8 cellular contexts compared by ENCODE assay signal in the genomic region with DNA sequence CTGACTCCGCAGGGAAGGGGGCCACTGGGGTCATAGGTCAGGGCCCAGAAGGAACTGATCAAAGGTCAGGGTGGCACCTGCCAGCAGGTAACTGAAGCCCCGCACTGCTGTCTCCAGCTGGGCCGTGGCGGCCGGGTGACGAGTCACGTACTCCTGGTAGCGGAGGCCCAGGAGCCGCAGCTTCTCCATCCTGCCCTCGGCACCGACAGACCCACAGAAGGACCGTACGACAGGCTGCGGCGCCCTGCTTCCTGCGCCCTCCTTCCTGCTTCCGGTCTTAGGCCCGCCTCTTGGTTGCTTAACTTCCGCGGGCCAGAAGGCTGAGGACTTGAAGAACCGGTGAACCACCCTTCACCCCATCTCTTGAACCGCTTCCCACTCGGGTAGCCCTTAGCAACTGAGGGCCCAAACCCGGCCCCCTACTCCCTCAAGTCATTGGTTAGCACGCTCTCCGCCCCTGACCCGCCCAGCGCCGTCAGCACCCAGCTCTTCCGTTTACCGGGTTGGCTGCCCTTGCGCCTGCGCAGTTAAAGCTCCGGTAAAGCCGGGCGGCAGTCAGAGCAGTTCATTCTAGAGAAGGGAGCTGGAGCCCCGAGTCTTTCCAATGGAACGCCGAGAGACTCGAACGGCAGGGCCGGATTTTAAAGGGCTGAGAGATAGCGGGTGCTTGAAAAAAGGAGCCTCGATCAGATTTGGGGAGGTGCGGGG. TPM values are rescaled to one million over a fixed set of nuclear protein-coding genes. Genes with fewer than 3 reads are reported as not detected.
A peak's percentile ranks its signal among the peaks of the same experiment; 100 is the strongest.
DNase-seq lines count a peak whose midpoint lies in the region; ATAC-seq, FAIRE-seq and TF ChIP-seq lines count a peak whose summit lies in the region.

A gene (minus strand): TSS at position 255 of the 708 bp plus-strand sequence. CDS start 66 bp downstream, at position 189.

- intact Hi-C loops in OCI-LY7 (cut with micrococcal nuclease; ENCODE audit: unreplicated experiment) = loop anchor here (1.0 to 5.0 kb wide), 2 partner anchors 13 to 200 kb away; no protein-coding TSS in a partner anchor

- ATAC-seq in GM21526 (IDR thresholded peaks at IDR 0.05; ENCODE audit: low FRiP score, unreplicated experiment) = peak; percentile 79

- H3K79me2 ChIP-seq in OCI-LY7 (ENCODE audit: insufficient read depth, low read depth, low read length) = peaks cover 16% of the 10 kb centered on the region

- CTCF ChIA-PET in OCI-LY7 (lab: Charles Lee; ENCODE audit: unreplicated experiment) = interaction anchor here (1.0 to 1.4 kb wide), 3 partner anchors 12 to 47 kb away, joined by 3 to 7 read pairs (median 3); no protein-coding TSS in a partner anchor

- peak; percentile 93 for DNase-seq in D721Med (ENCODE audit: insufficient read length, low spot score)
- DNase-seq in HuH-7.5 (ENCODE audit: low spot score) = peak; percentile 96
- peak; percentile 97 for DNase-seq in OCI-LY7 (ENCODE audit: low spot score)
- DNase-seq in activated T-cell treated with anti-CD3 and anti-CD28 coated beads for 1 hour (ENCODE audit: low read depth) = peak; percentile 86
- peak; percentile 99 for DNase-seq in epidermal melanocyte (ENCODE audit: insufficient read length, low spot score)
- DNase-seq in middle frontal gyrus (ENCODE audit: extremely low spot score, low spot score) = peak; percentile 92
- peak; percentile 86 to 91 for DNase-seq in stimulated activated CD8-positive, alpha-beta memory T cell treated with anti-CD3 and anti-CD28 coated beads, Interleukin-2, amount 100 ng/mL, for 48 hours (ENCODE audit: low read depth in 2 of 2)

- FAIRE-seq in D721Med (lab: Jason Lieb, UNC) = no peak

- no peaks in the 10 kb centered on the region for H4K20me1 ChIP-seq in OCI-LY7 (ENCODE audit: insufficient read depth, low read length)

- POLR2A ChIA-PET in OCI-LY7 (lab: Charles Lee) = interaction anchor here (0.6 to 4.5 kb wide), 8 partner anchors 10 to 350 kb away, joined by 3 to 33 read pairs (median 4); no protein-coding TSS in a partner anchor

- peak within 1 kb of the TSS; percentile 88 for H3K27ac ChIP-seq in OCI-LY7 (ENCODE audit: low read depth, low read length, poor library complexity, severe bottlenecking)

- H3K4me3 ChIP-seq in OCI-LY7 (ENCODE audit: low read depth, low read length, poor library complexity, severe bottlenecking) = peak within 1 kb of the TSS; percentile 93

- no TSS peak for BruUV-seq in OCI-LY7 (replicated peaks; lab: Mats Ljungman, UMichigan)

- H3K9me3 ChIP-seq in OCI-LY7 (ENCODE audit: low read length) = no peaks in the 10 kb centered on the region

- H3K4me1 ChIP-seq in OCI-LY7 (ENCODE audit: insufficient read depth, low read length, poor library complexity, severe bottlenecking) = peaks cover 41% of the 10 kb centered on the region

- H3K36me3 ChIP-seq in OCI-LY7 (ENCODE audit: insufficient read depth, low read length) = peaks cover 31% of the 10 kb centered on the region

- H2AFZ ChIP-seq in OCI-LY7 (ENCODE audit: low read length) = peak within 1 kb of the TSS; percentile 55

- no peaks in the 10 kb centered on the region for H3K9me2 ChIP-seq in OCI-LY7 (ENCODE audit: insufficient read depth, low read length)

- H3K4me2 ChIP-seq in OCI-LY7 (ENCODE audit: low read length) = peak within 1 kb of the TSS; percentile 89

- TF ChIP-seq CTCF in D721Med (IDR thresholded peaks at IDR 0.05; ENCODE audit: insufficient read depth, missing control alignments) (no peak), OCI-LY7 (conservative IDR thresholded peaks at IDR 0.05; ENCODE audit: low read length) (no peak)

RNA-seq across cellular contexts. Expression of the gene that starts here (rescaled TPM):
- 41.0 TPM in 2 replicates for total RNA-seq in OCI-LY7 (2014; rRNA removed; shearing (Covaris generic))
- total RNA-seq in OCI-LY7 (2022) = 42.1 and 43.9 TPM in 2 replicates

Comparison
In these comparisons a context has a peak if more than half of its experiments do, and no peak if none do; other contexts are left out.
1. Peak in every context shown above with its lines: DNase-seq, ATAC-seq, H3K4me3 ChIP-seq and H3K27ac ChIP-seq.